ENCODE assay signal across 8 cellular contexts in the genomic region with DNA sequence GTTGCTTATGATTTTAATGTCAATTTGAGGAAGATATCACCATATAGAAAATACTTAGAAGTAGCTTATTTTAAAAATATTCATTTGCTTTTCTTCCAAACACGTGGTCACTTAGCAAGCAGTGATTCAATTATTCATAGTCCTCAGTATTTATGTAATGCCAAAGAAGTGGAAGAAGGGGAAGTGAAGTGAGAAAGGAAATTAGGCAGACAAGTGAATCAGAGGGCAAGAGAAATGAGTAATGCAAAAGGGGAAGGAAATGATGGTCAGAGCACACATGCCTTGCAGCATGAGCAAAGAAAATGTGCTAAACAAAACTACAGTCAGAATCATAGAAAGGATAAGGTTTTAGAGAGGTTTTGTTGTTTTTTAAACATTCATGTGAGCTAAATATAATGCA. TPM values are rescaled to one million over a fixed set of nuclear protein-coding genes. Genes with fewer than 3 reads are reported as not detected.
DNase-seq lines count a peak whose midpoint lies in the region; ATAC-seq and TF ChIP-seq lines count a peak whose summit lies in the region.

No MANE protein-coding gene starts in this region.

- H3K27me3 ChIP-seq in endodermal cell (ENCODE audit: control insufficient read depth, insufficient read depth, low read length, poor library complexity, severe bottlenecking), result no peaks in the 10 kb centered on the region

- DNase-seq in AG09319 (ENCODE audit: extremely low read depth, low read depth), result peak; percentile 41
- DNase-seq in SKM-1 (lab: John Stamatoyannopoulos, UW; ENCODE audit: unreplicated experiment), result peak; percentile 98
- peak; percentile 26 for DNase-seq in fibroblast of the conjunctiva (ENCODE audit: low read depth)
- DNase-seq in stimulated activated naive B cell treated with anti-CD40 and anti-IgM and Interleukin-4, amounts not matched to agents 10 μg/mL and 1 μg/mL and 100 μg/mL, for 72 hours, result peak; percentile 42
- no peak for DNase-seq in NCI-H446 (lab: John Stamatoyannopoulos, UW)
- no peak for DNase-seq in endodermal cell

- peaks cover 0 to 4% of the 10 kb centered on the region in 2 donors for H3K9me3 Mint-ChIP-seq in stimulated activated naive B cell treated with anti-CD40 and anti-IgM and Interleukin-4, amounts not matched to agents 10 μg/mL and 1 μg/mL and 100 μg/mL, for 72 hours
- H3K9me3 Mint-ChIP-seq in endodermal cell, result peaks cover 2% of the 10 kb centered on the region

- H3K4me1 ChIP-seq in endodermal cell (ENCODE audit: control insufficient read depth, insufficient read depth, low read length), result no peaks in the 10 kb centered on the region

- H3K27me3 Mint-ChIP-seq in stimulated activated naive B cell treated with anti-CD40 and anti-IgM and Interleukin-4, amounts not matched to agents 10 μg/mL and 1 μg/mL and 100 μg/mL, for 72 hours, result no peaks in the 10 kb centered on the region
- H3K27me3 Mint-ChIP-seq in endodermal cell (ENCODE audit: insufficient read depth), result no peaks in the 10 kb centered on the region

- no peak overlapping the region for H3K4me3 ChIP-seq in endodermal cell (ENCODE audit: low read length)

- H3K9me3 ChIP-seq in endodermal cell (ENCODE audit: control insufficient read depth, low read length), result no peaks in the 10 kb centered on the region

- H3K36me3 Mint-ChIP-seq in stimulated activated naive B cell treated with anti-CD40 and anti-IgM and Interleukin-4, amounts not matched to agents 10 μg/mL and 1 μg/mL and 100 μg/mL, for 72 hours, result peaks cover 36 to 73% of the 10 kb centered on the region in 2 donors
- peaks cover 12% of the 10 kb centered on the region for H3K36me3 Mint-ChIP-seq in endodermal cell (ENCODE audit: low read depth)

- H3K27ac Mint-ChIP-seq in stimulated activated naive B cell treated with anti-CD40 and anti-IgM and Interleukin-4, amounts not matched to agents 10 μg/mL and 1 μg/mL and 100 μg/mL, for 72 hours, result peak overlapping the region; percentile 6
- no peak overlapping the region for H3K27ac Mint-ChIP-seq in endodermal cell

- no peak overlapping the region for H3K9ac ChIP-seq in endodermal cell (ENCODE audit: extremely low read depth, low read length, poor library complexity, severe bottlenecking)

- no peak overlapping the region for H3K27ac ChIP-seq in endodermal cell (ENCODE audit: low read depth, low read length)

- peaks cover 8% of the 10 kb centered on the region for H3K36me3 ChIP-seq in endodermal cell (ENCODE audit: control insufficient read depth, insufficient read depth, low read length)

- H3K4me1 Mint-ChIP-seq in stimulated activated naive B cell treated with anti-CD40 and anti-IgM and Interleukin-4, amounts not matched to agents 10 μg/mL and 1 μg/mL and 100 μg/mL, for 72 hours, result peaks cover 18 to 54% of the 10 kb centered on the region in 2 donors
- no peaks in the 10 kb centered on the region for H3K4me1 Mint-ChIP-seq in endodermal cell

- peak overlapping the region in 1 of 2 donors; percentile 19 for H3K4me3 Mint-ChIP-seq in stimulated activated naive B cell treated with anti-CD40 and anti-IgM and Interleukin-4, amounts not matched to agents 10 μg/mL and 1 μg/mL and 100 μg/mL, for 72 hours
- H3K4me3 Mint-ChIP-seq in endodermal cell, result no peak overlapping the region

- WGBS in endodermal cell (ENCODE audit: insufficient coverage in 1 of 2, insufficient read length in 1 of 2), 2 experiments, result 67% methylated on average over 1 of the region's 1 CpG; no CpG with 5 or more reads in 1 of the 2 experiments

- ATAC-seq in GM19023 (IDR thresholded peaks at IDR 0.05; ENCODE audit: unreplicated experiment) (peak; percentile 90), HG03097 (IDR thresholded peaks at IDR 0.05; ENCODE audit: low FRiP score, unreplicated experiment) (peak; percentile 91)
- peak; percentile 91 to 93 for ATAC-seq in stimulated activated naive B cell treated with anti-CD40 and anti-IgM and Interleukin-4, amounts not matched to agents 10 μg/mL and 1 μg/mL and 100 μg/mL, for 72 hours (replicated peaks)

- TF ChIP-seq CTCF in AG09319 (IDR thresholded peaks at IDR 0.05; ENCODE audit: low read depth, low read length) (no peak), endodermal cell (conservative IDR thresholded peaks at IDR 0.05) (no peak)

RNA-seq across cellular contexts. Expression of a gene that starts 31.8 kb away (rescaled TPM):
- 10 to 100 TPM; 19.8 to 27.5 TPM for total RNA-seq in endodermal cell
- polyA plus RNA-seq in endodermal cell (2013, experiment 1 of 2), result 14.3 TPM
- 16.5 TPM for polyA plus RNA-seq in endodermal cell (2013, experiment 2 of 2)

RNA-seq across cellular contexts. Expression of a gene that starts 32.6 kb away (rescaled TPM):
- total RNA-seq in endodermal cell, result 10 to 100 TPM; 85.7 to 99.8 TPM
- polyA plus RNA-seq in endodermal cell (2013, experiment 1 of 2), result 81.7 TPM
- 83.0 TPM for polyA plus RNA-seq in endodermal cell (2013, experiment 2 of 2)

Comparison
In these comparisons a context has a peak if more than half of its experiments do, and no peak if none do; other contexts are left out.
1. DNase-seq: peak in AG09319 (single experiment), SKM-1 (single experiment), fibroblast of the conjunctiva (single experiment) and stimulated activated naive B cell treated with anti-CD40 and anti-IgM and Interleukin-4, amounts not matched to agents 10 μg/mL and 1 μg/mL and 100 μg/mL, for 72 hours (single experiment); none in NCI-H446 (0 of 2) and endodermal cell (single experiment).
2. Peak in every context shown above with its lines, with median percentiles within 50 percentile points of each other: ATAC-seq.